In genomic region chr11:68459886-68460740, GRCh38 we compare ENCODE assay signal across 8 cellular contexts. TPM values are rescaled to one million over a fixed set of nuclear protein-coding genes. Genes with fewer than 3 reads are reported as not detected.
DNase-seq lines count a peak whose midpoint lies in the region; ATAC-seq and TF ChIP-seq lines count a peak whose summit lies in the region.

No MANE protein-coding gene starts in this region.

- ATAC-seq in GM18870 (IDR thresholded peaks at IDR 0.05; ENCODE audit: unreplicated experiment), result peak; percentile 78
- peak; percentile 79 for ATAC-seq in HG03135 (IDR thresholded peaks at IDR 0.05; ENCODE audit: unreplicated experiment)

- H3K36me3 ChIP-seq in breast epithelium (no peaks in the 10 kb centered on the region), skeletal muscle satellite cell (ENCODE audit: insufficient read depth, low read length) (no peaks in the 10 kb centered on the region)

- H3K9me3 ChIP-seq in breast epithelium (no peaks in the 10 kb centered on the region), iPS-18c (ENCODE audit: control insufficient read depth, insufficient read depth, low read length) (no peaks in the 10 kb centered on the region), skeletal muscle satellite cell (replicated peaks; ENCODE audit: low read length) (no peaks in the 10 kb centered on the region)

- peak overlapping the region; percentile 95 for H3K27ac ChIP-seq in VCaP
- H3K27ac ChIP-seq in breast epithelium, result peak overlapping the region; percentile 99

- peak overlapping the region; percentile 95 for H3K9ac ChIP-seq in skeletal muscle satellite cell (ENCODE audit: low read depth, low read length)

- H3K4me1 ChIP-seq in breast epithelium (peaks cover 3 to 19% of the 10 kb centered on the region in 2 donors), skeletal muscle satellite cell (ENCODE audit: control insufficient read depth, insufficient read depth, low read length) (peaks cover 20% of the 10 kb centered on the region)

- H3K4me3 ChIP-seq in breast epithelium (peak overlapping the region; percentile 89 to 92 (median 90)), iPS-18c (ENCODE audit: insufficient read depth, low read depth, low read length) (peak overlapping the region; percentile 86), skeletal muscle satellite cell (ENCODE audit: low read length) (peak overlapping the region; percentile 86)

- TF ChIP-seq CTCF in VCaP (conservative IDR thresholded peaks at IDR 0.05), result no peak
- peak in 2 of 3 donors; percentile 14 to 36 for TF ChIP-seq CTCF in breast epithelium (IDR thresholded peaks at IDR 0.05)

- no peak for TF ChIP-seq POLR2A in breast epithelium (IDR thresholded peaks at IDR 0.05)

- intact Hi-C loops in breast epithelium (cut with DNase I; ENCODE audit: low total_unique reads), result no loop called here

- in situ Hi-C loops in ACHN (cut with HindIII; ENCODE audit: low pct_ligation_motif_present, low pct_unique_long_range_greater_than_20kb, low sequenced_read_pairs), result no loop called here

- H3K27me3 ChIP-seq in breast epithelium (no peaks in the 10 kb centered on the region), skeletal muscle satellite cell (ENCODE audit: control insufficient read depth, insufficient read depth, low read length) (peaks cover 9% of the 10 kb centered on the region)

- peak overlapping the region; percentile 94 for H3K4me2 ChIP-seq in skeletal muscle satellite cell (ENCODE audit: low read length)

- DNase-seq in ACHN, result peak; percentile 96
- DNase-seq in NCI-H2196 (lab: John Stamatoyannopoulos, UW; ENCODE audit: unreplicated experiment), result peak; percentile 99
- DNase-seq in breast epithelium (ENCODE audit: low spot score in 2 of 2), result peak; percentile 96 to 99

RNA-seq across cellular contexts. Expression of gene PPP6R3, which starts 0.4 kb away (rescaled TPM):
- total RNA-seq in breast epithelium, result 100 to 1,000 TPM; 113 to 227 (median 183) TPM
- 77.5 and 94.0 TPM in 2 replicates for total RNA-seq in skeletal muscle satellite cell (2012; rRNA removed)

Comparison
In these comparisons a context has a peak if more than half of its experiments do, and no peak if none do; other contexts are left out.
1. Peak in every context shown above with its lines: DNase-seq, ATAC-seq, H3K4me3 ChIP-seq and H3K27ac ChIP-seq.